Comparison of ENCODE assay signal across 8 cellular contexts in genomic region chr14:67940894-67941455, GRCh38.
DNase-seq lines count a peak whose midpoint lies in the region; TF ChIP-seq lines count a peak whose summit lies in the region.

No MANE protein-coding gene starts in this region.

- no peak overlapping the region for H3K9ac ChIP-seq in neural progenitor cell

- H3K27me3 ChIP-seq in esophagus squamous epithelium (no peaks in the 10 kb centered on the region), neural progenitor cell (no peaks in the 10 kb centered on the region), H7 (ENCODE audit: control insufficient read depth, insufficient read depth, low read length) (no peaks in the 10 kb centered on the region)

- H3K27ac ChIP-seq in esophagus squamous epithelium: peak overlapping the region; percentile 73 to 86 (median 84)
- peak overlapping the region; percentile 85 for H3K27ac ChIP-seq in neural progenitor cell

- H3K79me2 ChIP-seq in neural progenitor cell (ENCODE audit: low read depth): no peaks in the 10 kb centered on the region

- DNase-seq in AG04449 (ENCODE audit: low read depth, low spot score) (peak; percentile 59), NCI-H69 (lab: John Stamatoyannopoulos, UW) (peak; percentile 59), esophagus squamous epithelium (lab: John Stamatoyannopoulos, UW) (no peak), neural progenitor cell (ENCODE audit: low spot score) (peak; percentile 44), H7 (no peak), activated T-cell treated with anti-CD3 and anti-CD28 coated beads for 4 hours (no peak), NCI-H1105 (lab: John Stamatoyannopoulos, UW) (no peak)
- no peak for DNase-seq in activated naive CD4-positive, alpha-beta T cell (lab: John Stamatoyannopoulos, UW)

- H2AFZ ChIP-seq in neural progenitor cell (replicated peaks): no peak overlapping the region

- H3K27me3 Mint-ChIP-seq in neural progenitor cell (ENCODE audit: insufficient read depth, low read depth): no peaks in the 10 kb centered on the region

- TF ChIP-seq CTCF in AG04449 (IDR thresholded peaks at IDR 0.05; ENCODE audit: insufficient read depth, low read length, missing control alignments): no peak
- no peak for TF ChIP-seq CTCF in esophagus squamous epithelium (IDR thresholded peaks at IDR 0.05)
- TF ChIP-seq CTCF in neural progenitor cell (IDR thresholded peaks at IDR 0.05): no peak

- H3K4me1 ChIP-seq in esophagus squamous epithelium: peaks cover 17 to 86% (median 34%) of the 10 kb centered on the region in 3 donors
- peaks cover 57% of the 10 kb centered on the region for H3K4me1 ChIP-seq in neural progenitor cell

- peaks cover 62% of the 10 kb centered on the region for H3K4me1 Mint-ChIP-seq in neural progenitor cell

- H3K4me3 ChIP-seq in AG04449 (ENCODE audit: low read depth, low read length): no peak overlapping the region
- H3K4me3 ChIP-seq in esophagus squamous epithelium: peak overlapping the region in 1 of 4 donors; percentile 16
- H3K4me3 ChIP-seq in neural progenitor cell: peak overlapping the region; percentile 21
- H3K4me3 ChIP-seq in H7 (ENCODE audit: insufficient read depth, low read depth, low read length): no peak overlapping the region

- TF ChIP-seq POLR2A in esophagus squamous epithelium (IDR thresholded peaks at IDR 0.05): no peak

- peak overlapping the region; percentile 65 for H3K4me3 Mint-ChIP-seq in neural progenitor cell

- peak overlapping the region; percentile 99 for H3K27ac Mint-ChIP-seq in neural progenitor cell

- H3K9me3 ChIP-seq in esophagus squamous epithelium (no peaks in the 10 kb centered on the region), neural progenitor cell (ENCODE audit: low read depth) (no peaks in the 10 kb centered on the region)

- H3K36me3 ChIP-seq in esophagus squamous epithelium (no peaks in the 10 kb centered on the region), neural progenitor cell (no peaks in the 10 kb centered on the region), H7 (replicated peaks; ENCODE audit: control insufficient read depth, insufficient read depth, low read length) (no peaks in the 10 kb centered on the region)

- CTCF ChIA-PET in AG04449 (lab: Yijun Ruan, JAX): interaction anchor here (1.0 to 4.5 kb wide), 6 partner anchors 56 to 877 kb away, joined by 3 to 58 read pairs (median 4); no protein-coding TSS in a partner anchor

- POLR2A ChIA-PET in AG04449 (lab: Yijun Ruan, JAX): interaction anchor here (0.7 to 1.7 kb wide), 2 partner anchors 640 to 852 kb away, joined by 3 to 5 read pairs; partner anchors contain the start of gene ZFP36L1

- peaks cover 2% of the 10 kb centered on the region for H3K36me3 Mint-ChIP-seq in neural progenitor cell

- H4K20me1 ChIP-seq in neural progenitor cell (ENCODE audit: low read depth): peaks cover 3% of the 10 kb centered on the region

- WGBS in esophagus squamous epithelium, 2 donors: 8 to 13% methylated on average over 3 of the region's 3 CpGs

- no peaks in the 10 kb centered on the region for H3K9me3 Mint-ChIP-seq in neural progenitor cell

- intact Hi-C loops in esophagus squamous epithelium (cut with DNase I): loop anchor here (10.0 kb wide), 2 partner anchors 204 to 304 kb away; no protein-coding TSS in a partner anchor

- H3F3A ChIP-seq in neural progenitor cell (ENCODE audit: low read depth): peaks cover 24% of the 10 kb centered on the region

- H3K4me2 ChIP-seq in neural progenitor cell: peak overlapping the region; percentile 69

Comparison
In these comparisons a context has a peak if more than half of its experiments do, and no peak if none do; other contexts are left out.
1. DNase-seq: peak in AG04449 (single experiment), NCI-H69 (single experiment) and neural progenitor cell (single experiment); none in esophagus squamous epithelium (single experiment), activated naive CD4-positive, alpha-beta T cell (0 of 4), H7 (single experiment), activated T-cell treated with anti-CD3 and anti-CD28 coated beads for 4 hours (single experiment) and NCI-H1105 (single experiment).